2 cellular contexts compared by ENCODE assay signal in genomic region chr22:20955548-20955947, GRCh38.
TF ChIP-seq lines count a peak whose summit lies in the region.

No MANE protein-coding gene starts in this region.

TF ChIP-seq in HEK293, 187 proteins besides CTCF, POLR2A, EP300 and RAD21:
- TF ChIP-seq ZNF121 (tag by site-specific recombination; IDR thresholded peaks at IDR 0.05) (no peak), ZNF223 (tag by site-specific recombination; IDR thresholded peaks at IDR 0.05) (no peak), ZNF600 (tag by site-specific recombination; IDR thresholded peaks at IDR 0.05) (peak; percentile 49; the same call in 1 of the 2 replicates), ZNF664 (tag by site-specific recombination; IDR thresholded peaks at IDR 0.05) (peak; percentile 69; the same call in 1 of the 2 replicates)

TF ChIP-seq in SK-N-SH, 30 proteins besides CTCF, POLR2A, EP300 and RAD21:
- TF ChIP-seq EZH2phosphoT487 (IDR thresholded peaks at IDR 0.05; ENCODE audit: borderline replicate concordance, low read depth): no peak
- TF ChIP-seq POLR2AphosphoS5 (IDR thresholded peaks at IDR 0.05; ENCODE audit: low read depth, low read length): no peak
- TF ChIP-seq FOSL2 (IDR thresholded peaks at IDR 0.05; ENCODE audit: borderline replicate concordance, low read depth): no peak
- no peak for TF ChIP-seq FOXM1 (IDR thresholded peaks at IDR 0.05; ENCODE audit: low read depth)
- no peak for TF ChIP-seq USF2 (IDR thresholded peaks at IDR 0.05; ENCODE audit: borderline replicate concordance, low read depth, low read length)
- no peak for TF ChIP-seq GATA2 (CRISPR knock-in tag; IDR thresholded peaks at IDR 0.05)
- TF ChIP-seq YY1 (IDR thresholded peaks at IDR 0.05; ENCODE audit: low read depth): no peak
- TF ChIP-seq MAX (IDR thresholded peaks at IDR 0.05; ENCODE audit: low read depth): no peak
- TF ChIP-seq TEAD4 (IDR thresholded peaks at IDR 0.05; ENCODE audit: borderline replicate concordance, insufficient read depth): no peak
- no peak for TF ChIP-seq MXI1 (IDR thresholded peaks at IDR 0.05; ENCODE audit: low read depth, low read length)
- TF ChIP-seq USF1 (IDR thresholded peaks at IDR 0.05; ENCODE audit: borderline replicate concordance, low read depth): no peak
- no peak for TF ChIP-seq GABPA (IDR thresholded peaks at IDR 0.05; ENCODE audit: low read depth)
- no peak for TF ChIP-seq CHD2 (IDR thresholded peaks at IDR 0.05; ENCODE audit: low read length, partially characterized antibody)
- TF ChIP-seq RCOR1 (IDR thresholded peaks at IDR 0.05; ENCODE audit: low read length): no peak
- no peak for TF ChIP-seq RXRA (IDR thresholded peaks at IDR 0.05; ENCODE audit: borderline replicate concordance, low read depth)
- TF ChIP-seq PBX3 (IDR thresholded peaks at IDR 0.05): no peak
- no peak for TF ChIP-seq TCF12 (IDR thresholded peaks at IDR 0.05)
